9 cellular contexts compared by ENCODE assay signal in genomic region chr15:68228971-68229385, GRCh38. TPM values are rescaled to one million over a fixed set of nuclear protein-coding genes. Genes with fewer than 3 reads are reported as not detected.
DNase-seq lines count a peak whose midpoint lies in the region; ATAC-seq, FAIRE-seq and TF ChIP-seq lines count a peak whose summit lies in the region.
"Had no signal": no experiment of that assay in that cellular context is flagged by ENCODE, and none has a peak within 500 bp of the region (broad histone marks: within the 10 kb centered on the region; RNA-seq: fewer than 3 reads in every experiment).

No MANE protein-coding gene starts in this region.

- CTCF ChIA-PET in activated B cell treated with CpG ODN at 0.5 μM for 24 hours (lab: Charles Lee) = interaction anchor here (1.4 to 2.5 kb wide), 2 partner anchors 24 to 366 kb away, joined by 3 to 8 read pairs; no protein-coding TSS in a partner anchor

- H3K27ac ChIP-seq in right atrium auricular region (peak overlapping the region; percentile 77 to 81), skin epidermis (peak overlapping the region; percentile 75 to 94 (median 87))

- H3K4me1 ChIP-seq in right atrium auricular region = peaks cover 0 to 21% of the 10 kb centered on the region in 2 donors

- no peaks in the 10 kb centered on the region for H3K27me3 Mint-ChIP-seq in activated B cell treated with CpG ODN at 0.5 μM for 24 hours

- TF ChIP-seq CTCF in GM10266 (IDR thresholded peaks at IDR 0.05; ENCODE audit: control insufficient read depth, insufficient read depth, low read depth, missing control alignments) = no peak
- TF ChIP-seq CTCF in activated B cell treated with CpG ODN at 0.5 μM for 24 hours (IDR thresholded peaks at IDR 0.05) = no peak
- no peak for TF ChIP-seq CTCF in right atrium auricular region (IDR thresholded peaks at IDR 0.05)
- no peak for TF ChIP-seq CTCF in GM20000 (IDR thresholded peaks at IDR 0.05; ENCODE audit: extremely low read depth, missing control alignments)

- no peaks in the 10 kb centered on the region for H3K9me3 ChIP-seq in right atrium auricular region

- DNase-seq in GM10266 (ENCODE audit: extremely low spot score) (peak; percentile 57), activated B cell treated with CpG ODN at 0.5 μM for 24 hours (no peak), right atrium auricular region (ENCODE audit: low spot score) (peak; percentile 58), GM20000 (ENCODE audit: low spot score) (no peak), HTR-8/SVneo (ENCODE audit: insufficient read length, low spot score) (no peak)

- H3K36me3 Mint-ChIP-seq in activated B cell treated with CpG ODN at 0.5 μM for 24 hours (ENCODE audit: low read depth) = peaks cover 3% of the 10 kb centered on the region

- no peaks in the 10 kb centered on the region for H3K9me3 Mint-ChIP-seq in activated B cell treated with CpG ODN at 0.5 μM for 24 hours

- FAIRE-seq in HTR-8/SVneo (lab: Jason Lieb, UNC) = no peak
- FAIRE-seq: TTC549 had no signal

- H3K36me3 ChIP-seq in right atrium auricular region = no peaks in the 10 kb centered on the region

- peak; percentile 3 for ATAC-seq in HG02981 (IDR thresholded peaks at IDR 0.05; ENCODE audit: unreplicated experiment)
- no peak for ATAC-seq in activated B cell treated with CpG ODN at 0.5 μM for 24 hours (ENCODE audit: low read depth)
- ATAC-seq in GM18502 (IDR thresholded peaks at IDR 0.05; ENCODE audit: poor library complexity, unreplicated experiment) = no peak

- POLR2A ChIA-PET in activated B cell treated with CpG ODN at 0.5 μM for 24 hours (lab: Charles Lee) = interaction anchor here (0.7 to 3.1 kb wide), 4 partner anchors 48 to 1163 kb away, joined by 3 to 34 read pairs (median 6); partner anchors contain the start of genes FEM1B, PIAS1 and SMAD3

- H3K27ac Mint-ChIP-seq in activated B cell treated with CpG ODN at 0.5 μM for 24 hours = peak overlapping the region; percentile 42

- intact Hi-C loops in activated B cell treated with CpG ODN at 0.5 μM for 24 hours (cut with micrococcal nuclease) = loop anchor here (1.0 to 2.0 kb wide), 4 partner anchors 20 to 708 kb away; partner anchors contain the start of genes C15orf61, FEM1B and RNU6-1

- peak overlapping the region; percentile 85 for H3K4me3 Mint-ChIP-seq in activated B cell treated with CpG ODN at 0.5 μM for 24 hours

- H3K4me1 Mint-ChIP-seq in activated B cell treated with CpG ODN at 0.5 μM for 24 hours = peaks cover 51% of the 10 kb centered on the region

- H3K27me3 ChIP-seq in right atrium auricular region = no peaks in the 10 kb centered on the region

- peak overlapping the region; percentile 58 to 68 for H3K4me3 ChIP-seq in right atrium auricular region
- peak overlapping the region; percentile 71 to 95 (median 80) for H3K4me3 ChIP-seq in skin epidermis

RNA-seq across cellular contexts. Expression of gene CLN6, which starts 0.6 kb away (rescaled TPM):
- total RNA-seq in activated B cell treated with CpG ODN at 0.5 μM for 24 hours = 35.0 and 37.5 TPM in 2 replicates
- 1 to 10 TPM; 6.4 to 7.4 TPM for total RNA-seq in right atrium auricular region

RNA-seq across cellular contexts. Expression of gene CALML4, which starts 23.8 kb away (rescaled TPM):
- total RNA-seq in activated B cell treated with CpG ODN at 0.5 μM for 24 hours (4.4 and 5.0 TPM in 2 replicates), right atrium auricular region (1 to 10 TPM in 1 of 2 donors, under 1 TPM in 1; 0.52 to 2.1 TPM)

RNA-seq across cellular contexts. Expression of gene FEM1B, which starts 48.6 kb away (rescaled TPM):
- total RNA-seq in activated B cell treated with CpG ODN at 0.5 μM for 24 hours (42.2 and 47.7 TPM in 2 replicates), right atrium auricular region (10 to 100 TPM; 33.1 to 55.3 TPM)

Comparison
In these comparisons a context has a peak if more than half of its experiments do, and no peak if none do; other contexts are left out.
1. DNase-seq: peak in GM10266 (single experiment) and right atrium auricular region (single experiment); none in activated B cell treated with CpG ODN at 0.5 μM for 24 hours (single experiment), GM20000 (single experiment) and HTR-8/SVneo (single experiment).